In genomic region chr2:118290436-118291004, GRCh38 we compare ENCODE assay signal across 28 cellular contexts.
"Had no signal": no experiment of that assay in that cellular context is flagged by ENCODE, and none has a peak within 500 bp of the region (broad histone marks: within the 10 kb centered on the region; RNA-seq: fewer than 3 reads in every experiment).

No MANE protein-coding gene starts in this region.

- H3K4me1 ChIP-seq: left ventricle myocardium inferior, pancreas, prostate gland, sigmoid colon, spleen, suprapubic skin, tibial artery, upper lobe of right lung had no signal

- H3K4me3 ChIP-seq: hepatocyte, left ventricle myocardium inferior, lung, mucosa of descending colon, pancreas, prostate gland, sigmoid colon, spleen, suprapubic skin, thoracic aorta, tibial artery, upper lobe of right lung had no signal

- H3K9me3 ChIP-seq: left ventricle myocardium inferior, mucosa of descending colon, pancreas, prostate gland, sigmoid colon, spleen, suprapubic skin, thoracic aorta, tibial artery, upper lobe of right lung had no signal

- DNase-seq: islet precursor cell; left ventricle myocardium inferior; mesendoderm; midbrain; mucosa of descending colon; naive thymus-derived CD4-positive, alpha-beta T cell; nucleus accumbens; pancreas; posterior cingulate gyrus; retina; right cardiac atrium; sigmoid colon; small intestine; spleen; stimulated activated CD4-positive, alpha-beta T cell treated with anti-CD3 and anti-CD28 coated beads, Interleukin-4, amount 100 ng/mL, for 24 hours; stimulated activated naive CD4-positive, alpha-beta T cell; tibial artery; trophoblast cell; upper lobe of right lung had no signal

- H3K27ac Mint-ChIP-seq: naive thymus-derived CD4-positive, alpha-beta T cell; stimulated activated effector memory CD8-positive, alpha-beta T cell treated with anti-CD3 and anti-CD28 coated beads, Interleukin-12 subunit alpha, Interleukin-12 subunit beta, amount 100 ng/mL, for 72 hours; stimulated activated naive CD8-positive, alpha-beta T cell treated with anti-CD3 and anti-CD28 coated beads, Interleukin-15, Interleukin-2, amounts not matched to agents 100 ng/mL and 50 ng/mL, for 24 hours had no signal

- H3K27ac ChIP-seq: hepatocyte, left ventricle myocardium inferior, pancreas, prostate gland, sigmoid colon, spleen, suprapubic skin, thoracic aorta, tibial artery, upper lobe of right lung had no signal

- H3K36me3 ChIP-seq: left ventricle myocardium inferior, pancreas, prostate gland, sigmoid colon, spleen, suprapubic skin, thoracic aorta, tibial artery, upper lobe of right lung had no signal

- H3K9me3 Mint-ChIP-seq: naive thymus-derived CD4-positive, alpha-beta T cell; nephron; neural crest cell; stimulated activated effector memory CD8-positive, alpha-beta T cell treated with anti-CD3 and anti-CD28 coated beads, Interleukin-12 subunit alpha, Interleukin-12 subunit beta, amount 100 ng/mL, for 72 hours; stimulated activated naive CD8-positive, alpha-beta T cell treated with anti-CD3 and anti-CD28 coated beads, Interleukin-15, Interleukin-2, amounts not matched to agents 100 ng/mL and 50 ng/mL, for 24 hours had no signal

- H3K4me3 Mint-ChIP-seq: naive thymus-derived CD4-positive, alpha-beta T cell; nephron; neural crest cell; stimulated activated effector memory CD8-positive, alpha-beta T cell treated with anti-CD3 and anti-CD28 coated beads, Interleukin-12 subunit alpha, Interleukin-12 subunit beta, amount 100 ng/mL, for 72 hours; stimulated activated naive CD8-positive, alpha-beta T cell treated with anti-CD3 and anti-CD28 coated beads, Interleukin-15, Interleukin-2, amounts not matched to agents 100 ng/mL and 50 ng/mL, for 24 hours had no signal

- H3K27me3 ChIP-seq: suprapubic skin, tibial artery, upper lobe of right lung had no signal

- H3K36me3 Mint-ChIP-seq: stimulated activated effector memory CD8-positive, alpha-beta T cell treated with anti-CD3 and anti-CD28 coated beads, Interleukin-12 subunit alpha, Interleukin-12 subunit beta, amount 100 ng/mL, for 72 hours had no signal

- H3K4me1 Mint-ChIP-seq: naive thymus-derived CD4-positive, alpha-beta T cell; stimulated activated effector memory CD8-positive, alpha-beta T cell treated with anti-CD3 and anti-CD28 coated beads, Interleukin-12 subunit alpha, Interleukin-12 subunit beta, amount 100 ng/mL, for 72 hours had no signal

- ATAC-seq: mucosa of descending colon; naive thymus-derived CD4-positive, alpha-beta T cell; pancreas; right cardiac atrium; stimulated activated effector memory CD8-positive, alpha-beta T cell treated with anti-CD3 and anti-CD28 coated beads, Interleukin-12 subunit alpha, Interleukin-12 subunit beta, amount 100 ng/mL, for 72 hours; upper lobe of right lung had no signal
